ENCODE assay signal across 1 cellular context in the genomic region with DNA sequence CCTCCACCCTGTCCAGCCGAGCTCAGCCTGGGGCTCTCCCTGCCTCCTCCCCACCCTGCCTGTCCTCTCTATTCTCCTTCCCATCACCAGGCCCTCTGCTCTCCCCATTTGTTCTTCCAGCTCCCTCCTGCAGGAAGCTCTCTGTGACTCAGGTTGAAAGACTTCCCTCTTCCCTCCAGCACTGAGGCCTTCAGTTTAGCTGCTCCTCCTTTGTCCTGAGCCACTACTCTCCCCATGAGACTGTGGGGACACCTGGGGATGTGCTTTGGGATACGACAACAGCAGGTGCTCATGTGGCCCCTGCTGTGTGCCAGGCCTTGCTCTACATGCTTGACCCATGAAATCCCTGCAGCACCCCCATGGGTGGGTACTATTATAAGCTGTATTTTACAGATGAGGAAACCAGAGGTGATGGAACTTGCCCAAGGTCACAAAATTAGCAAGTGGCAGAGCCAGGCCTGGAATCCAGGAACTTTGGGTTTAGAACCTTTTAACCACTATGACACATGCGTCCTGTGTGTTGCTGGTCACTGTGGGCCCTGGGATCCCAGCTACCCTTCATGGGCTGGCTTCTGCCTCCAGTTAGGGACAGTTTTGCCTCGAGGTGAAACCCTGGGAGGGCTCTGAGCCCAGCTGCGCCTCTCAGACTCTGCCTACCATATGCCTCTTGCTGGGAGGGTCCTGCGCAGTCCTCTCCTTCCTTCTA.
TF ChIP-seq lines count a peak whose summit lies in the region.

No MANE protein-coding gene starts in this region.

TF ChIP-seq in SK-N-SH, 30 proteins besides CTCF, POLR2A, EP300 and RAD21 (continued from another document):
- TF ChIP-seq IRF3 (IDR thresholded peaks at IDR 0.05; ENCODE audit: low read depth, low read length) (no peak), EZH2phosphoT487 (IDR thresholded peaks at IDR 0.05; ENCODE audit: borderline replicate concordance, low read depth) (no peak), TCF12 (IDR thresholded peaks at IDR 0.05) (peak; percentile 52; the same call in 1 of the 2 replicates), RCOR1 (IDR thresholded peaks at IDR 0.05; ENCODE audit: low read length) (no peak), REST (IDR thresholded peaks at IDR 0.05; ENCODE audit: low read depth, low read length) (no peak), FOXJ3 (CRISPR knock-in tag; IDR thresholded peaks at IDR 0.05) (no peak), MAX (IDR thresholded peaks at IDR 0.05; ENCODE audit: low read depth) (peak; percentile 48; the same call in 1 of the 2 replicates), SIN3A (IDR thresholded peaks at IDR 0.05; ENCODE audit: borderline replicate concordance, low read depth, low read length) (no peak), JUND (IDR thresholded peaks at IDR 0.05) (peak; percentile 60; the same call in 1 of the 2 replicates), RXRA (IDR thresholded peaks at IDR 0.05; ENCODE audit: borderline replicate concordance, low read depth) (no peak), TEAD4 (IDR thresholded peaks at IDR 0.05; ENCODE audit: borderline replicate concordance, insufficient read depth) (no peak), MXI1 (IDR thresholded peaks at IDR 0.05; ENCODE audit: low read depth, low read length) (no peak), SMC3 (IDR thresholded peaks at IDR 0.05; ENCODE audit: low read depth, low read length) (no peak)
- TF ChIP-seq, protein P1, sequence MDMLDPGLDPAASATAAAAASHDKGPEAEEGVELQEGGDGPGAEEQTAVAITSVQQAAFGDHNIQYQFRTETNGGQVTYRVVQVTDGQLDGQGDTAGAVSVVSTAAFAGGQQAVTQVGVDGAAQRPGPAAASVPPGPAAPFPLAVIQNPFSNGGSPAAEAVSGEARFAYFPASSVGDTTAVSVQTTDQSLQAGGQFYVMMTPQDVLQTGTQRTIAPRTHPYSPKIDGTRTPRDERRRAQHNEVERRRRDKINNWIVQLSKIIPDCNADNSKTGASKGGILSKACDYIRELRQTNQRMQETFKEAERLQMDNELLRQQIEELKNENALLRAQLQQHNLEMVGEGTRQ (IDR thresholded peaks at IDR 0.05; ENCODE audit: borderline replicate concordance, low read depth, low read length), result no peak
- TF ChIP-seq, protein P2, sequence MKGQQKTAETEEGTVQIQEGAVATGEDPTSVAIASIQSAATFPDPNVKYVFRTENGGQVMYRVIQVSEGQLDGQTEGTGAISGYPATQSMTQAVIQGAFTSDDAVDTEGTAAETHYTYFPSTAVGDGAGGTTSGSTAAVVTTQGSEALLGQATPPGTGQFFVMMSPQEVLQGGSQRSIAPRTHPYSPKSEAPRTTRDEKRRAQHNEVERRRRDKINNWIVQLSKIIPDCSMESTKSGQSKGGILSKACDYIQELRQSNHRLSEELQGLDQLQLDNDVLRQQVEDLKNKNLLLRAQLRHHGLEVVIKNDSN (IDR thresholded peaks at IDR 0.05; ENCODE audit: borderline replicate concordance, low read depth), result no peak
TF ChIP-seq in SK-N-SH: peak in this region for 6.
